In the genomic region with DNA sequence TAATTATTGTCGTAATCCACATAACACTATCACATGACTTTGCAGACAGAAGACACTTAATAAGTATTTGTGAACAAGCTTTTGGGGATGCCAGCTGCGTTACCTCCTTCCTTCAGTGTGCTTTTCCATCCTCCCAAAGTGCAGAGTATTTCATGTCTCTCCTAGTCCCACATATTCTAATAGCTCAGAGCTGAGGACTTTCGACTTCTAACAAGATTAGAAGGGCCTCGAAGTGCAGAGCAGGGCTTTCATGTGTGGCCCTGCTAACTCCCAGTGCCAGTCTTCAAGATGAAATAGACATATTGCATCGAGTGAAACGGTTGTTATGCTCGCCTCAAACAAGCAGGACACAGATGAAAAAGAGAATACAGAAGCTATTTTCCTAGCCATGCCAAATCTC, we compare ENCODE assay signal across 8 cellular contexts.
"Had no signal": no experiment of that assay in that cellular context is flagged by ENCODE, and none has a peak within 500 bp of the region (broad histone marks: within the 10 kb centered on the region; RNA-seq: fewer than 3 reads in every experiment).

No MANE protein-coding gene starts in this region.

- ATAC-seq: GM12878 had no signal

- FAIRE-seq: G401.6, GM12878, GM12891, GM12892, GM18507, GM19239 had no signal

- H3K4me3 ChIP-seq: GM12878 had no signal

- DNase-seq: GDM1, GF-D8 had no signal
